Comparison of ENCODE assay signal across 11 cellular contexts in genomic region chr5:82164109-82164956, GRCh38.
DNase-seq lines count a peak whose midpoint lies in the region; ATAC-seq, FAIRE-seq and TF ChIP-seq lines count a peak whose summit lies in the region.
"Had no signal": no experiment of that assay in that cellular context is flagged by ENCODE, and none has a peak within 500 bp of the region (broad histone marks: within the 10 kb centered on the region; RNA-seq: fewer than 3 reads in every experiment).

No MANE protein-coding gene starts in this region.

- dilution Hi-C loops in IMR-90 (cut with HindIII; ENCODE audit: low sequenced_read_pairs, unreplicated experiment), result no loop called here

- DNase-seq in IMR-90 (peak; percentile 95), astrocyte (ENCODE audit: low read depth) (peak; percentile 88), glutamatergic neuron (no peak), anterior cingulate cortex (lab: John Stamatoyannopoulos, UW) (no peak), nucleus accumbens (lab: John Stamatoyannopoulos, UW) (no peak)
- no peak for DNase-seq in activated CD4-positive, alpha-beta T cell treated with anti-CD3 and anti-CD28 coated beads, Interleukin-2, amount 10 ng/mL, durations not matched to agents 24 days and 14 days
- DNase-seq: NCI-H526 treated with DMSO at 0.1 percent for 48 hours; stimulated activated CD4-positive, alpha-beta T cell treated with anti-CD3 and anti-CD28 coated beads, Interleukin-15, amount 100 ng/mL, for 24 hours had no signal

- H3K27ac ChIP-seq in IMR-90 (ENCODE audit: insufficient read depth, low read length), result no peak overlapping the region
- peak overlapping the region; percentile 78 for H3K27ac ChIP-seq in astrocyte (ENCODE audit: low read depth, low read length)
- H3K27ac ChIP-seq in subcutaneous abdominal adipose tissue (ENCODE audit: low read depth, low read length), result peak overlapping the region; percentile 54

- H2BK15ac ChIP-seq in IMR-90 (ENCODE audit: low read depth, low read length), result no peak overlapping the region

- no peak overlapping the region for H2BK20ac ChIP-seq in IMR-90 (ENCODE audit: low read depth, low read length)

- POLR2A ChIA-PET in IMR-90 (lab: Charles Lee; ENCODE audit: unreplicated experiment), result interaction anchor here (1.0 kb wide), 1 partner anchor 413 kb away, joined by 4 read pairs; the partner anchor contains the start of gene SSBP2

- no TSS peak for BruUV-seq in IMR-90 (replicated peaks; lab: Mats Ljungman, UMichigan)

- no peak overlapping the region for H2BK120ac ChIP-seq in IMR-90 (ENCODE audit: low read depth, low read length)

- intact Hi-C loops in IMR-90 (cut with micrococcal nuclease), result no loop called here
- intact Hi-C loops in activated CD4-positive, alpha-beta T cell treated with anti-CD3 and anti-CD28 coated beads, Interleukin-2, amount 10 ng/mL, durations not matched to agents 24 days and 14 days (cut with micrococcal nuclease), result loop anchor here (10.0 kb wide), 2 partner anchors 190 to 860 kb away; partner anchors contain the start of genes ATG10 and ZCCHC9

- peak overlapping the region; percentile 55 for H2BK5ac ChIP-seq in IMR-90 (ENCODE audit: low read depth, low read length, poor library complexity, severe bottlenecking)

- no peak overlapping the region for H3K14ac ChIP-seq in IMR-90 (replicated peaks; ENCODE audit: low read depth, low read length)

- H3K36me3 ChIP-seq in IMR-90 (ENCODE audit: control insufficient read depth, insufficient read depth, low read length) (no peaks in the 10 kb centered on the region), astrocyte (ENCODE audit: insufficient read depth, low read length) (no peaks in the 10 kb centered on the region), subcutaneous abdominal adipose tissue (ENCODE audit: control insufficient read depth in 5 of 5, insufficient read depth in 5 of 5, low read length in 5 of 5) (no peaks in the 10 kb centered on the region)
- H3K36me3 ChIP-seq: cardiac muscle cell had no signal

- H4K8ac ChIP-seq in IMR-90 (ENCODE audit: low read depth in 2 of 2, low read length in 2 of 2), result no peak overlapping the region

- peak; percentile 56 for ATAC-seq in IMR-90 (ENCODE audit: low read depth)
- ATAC-seq: activated CD4-positive, CD25-positive, alpha-beta regulatory T cell treated with anti-CD3 and anti-CD28 coated beads, Interleukin-2, amount 50 U/mL, for 24 hours had no signal

- CTCF ChIA-PET in IMR-90 (lab: Yijun Ruan, JAX), result interaction anchor here (0.6 to 1.7 kb wide), 5 partner anchors 9 to 734 kb away, joined by 3 to 7 read pairs (median 6); no protein-coding TSS in a partner anchor

- H3K79me2 ChIP-seq in astrocyte (ENCODE audit: insufficient read depth, low read length), result no peaks in the 10 kb centered on the region

- peak overlapping the region; percentile 97 for H3K27ac Mint-ChIP-seq in astrocyte (ENCODE audit: unreplicated experiment)
- H3K27ac Mint-ChIP-seq in glutamatergic neuron (ENCODE audit: unreplicated experiment), result peak overlapping the region; percentile 86
- H3K27ac Mint-ChIP-seq in activated CD4-positive, alpha-beta T cell treated with anti-CD3 and anti-CD28 coated beads, Interleukin-2, amount 10 ng/mL, durations not matched to agents 24 days and 14 days, result no peak overlapping the region

- H3K36me3 Mint-ChIP-seq in astrocyte (ENCODE audit: low read depth, unreplicated experiment) (no peaks in the 10 kb centered on the region), glutamatergic neuron (ENCODE audit: unreplicated experiment) (no peaks in the 10 kb centered on the region)
- no peaks in the 10 kb centered on the region for H3K36me3 Mint-ChIP-seq in activated CD4-positive, alpha-beta T cell treated with anti-CD3 and anti-CD28 coated beads, Interleukin-2, amount 10 ng/mL, durations not matched to agents 24 days and 14 days (ENCODE audit: low read depth)

- no peaks in the 10 kb centered on the region for H3K9me3 Mint-ChIP-seq in astrocyte (ENCODE audit: unreplicated experiment)
- peaks cover 2% of the 10 kb centered on the region for H3K9me3 Mint-ChIP-seq in glutamatergic neuron (ENCODE audit: unreplicated experiment)
- H3K9me3 Mint-ChIP-seq in activated CD4-positive, alpha-beta T cell treated with anti-CD3 and anti-CD28 coated beads, Interleukin-2, amount 10 ng/mL, durations not matched to agents 24 days and 14 days, result no peaks in the 10 kb centered on the region

- in situ Hi-C loops in IMR-90 (cut with MboI; ENCODE audit: low sequenced_read_pairs), result loop anchor here (10.0 to 25.0 kb wide), 3 partner anchors 310 to 652 kb away; partner anchors contain the start of gene SSBP2

- peak; percentile 14; the same call in 1 of the 2 replicates for TF ChIP-seq RAD21 in IMR-90 (IDR thresholded peaks at IDR 0.05; ENCODE audit: low read length)

- H3K27me3 Mint-ChIP-seq in astrocyte (ENCODE audit: low read depth, unreplicated experiment), result no peaks in the 10 kb centered on the region
- H3K27me3 Mint-ChIP-seq in glutamatergic neuron (ENCODE audit: unreplicated experiment), result no peaks in the 10 kb centered on the region
- H3K27me3 Mint-ChIP-seq in activated CD4-positive, alpha-beta T cell treated with anti-CD3 and anti-CD28 coated beads, Interleukin-2, amount 10 ng/mL, durations not matched to agents 24 days and 14 days, result no peaks in the 10 kb centered on the region

- no peak for FAIRE-seq in astrocyte (lab: Jason Lieb, UNC)

- H3K56ac ChIP-seq in IMR-90 (ENCODE audit: extremely low read depth, insufficient read depth, low read length), result no peak overlapping the region

- H3K4me3 Mint-ChIP-seq in astrocyte (ENCODE audit: unreplicated experiment) (no peak overlapping the region), glutamatergic neuron (ENCODE audit: unreplicated experiment) (no peak overlapping the region)
- H3K4me3 Mint-ChIP-seq in activated CD4-positive, alpha-beta T cell treated with anti-CD3 and anti-CD28 coated beads, Interleukin-2, amount 10 ng/mL, durations not matched to agents 24 days and 14 days, result no peak overlapping the region

- no peak overlapping the region; the same call in 1 of the 2 replicates for H4K5ac ChIP-seq in IMR-90 (ENCODE audit: low read depth, low read length)

- H3K27me3 ChIP-seq in IMR-90 (ENCODE audit: control insufficient read depth, insufficient read depth, low read length) (no peaks in the 10 kb centered on the region), astrocyte (ENCODE audit: insufficient read depth, low read length) (no peaks in the 10 kb centered on the region), subcutaneous abdominal adipose tissue (ENCODE audit: control insufficient read depth in 5 of 5, insufficient read depth in 4 of 5, low read length in 5 of 5) (no peaks in the 10 kb centered on the region)
- H3K27me3 ChIP-seq: cardiac muscle cell had no signal

- WGBS in IMR-90 (ENCODE audit: extremely low coverage in 2 of 2, insufficient read length in 1 of 2), 2 experiments, result no CpG with 5 or more reads among the region's 6 CpGs

- H4K91ac ChIP-seq in IMR-90 (ENCODE audit: insufficient read depth, low read depth, low read length), result no peak overlapping the region

- H4K20me1 ChIP-seq in IMR-90 (ENCODE audit: insufficient read depth, low read length), result no peaks in the 10 kb centered on the region; the same call in 1 of the 2 replicates
- H4K20me1 ChIP-seq in astrocyte (ENCODE audit: insufficient read depth, low read length), result no peaks in the 10 kb centered on the region

- H3K23ac ChIP-seq in IMR-90 (ENCODE audit: low read depth, low read length), result no peak overlapping the region

- H2AK5ac ChIP-seq in IMR-90 (ENCODE audit: low read depth, low read length), result no peak overlapping the region

- no peak overlapping the region for H2AK9ac ChIP-seq in IMR-90 (replicated peaks; ENCODE audit: low read depth, low read length, poor library complexity)

- H3K4me1 Mint-ChIP-seq in astrocyte (ENCODE audit: low read depth, unreplicated experiment), result peaks cover 45% of the 10 kb centered on the region
- H3K4me1 Mint-ChIP-seq in glutamatergic neuron (ENCODE audit: low read depth, unreplicated experiment), result peaks cover 29% of the 10 kb centered on the region
- H3K4me1 Mint-ChIP-seq in activated CD4-positive, alpha-beta T cell treated with anti-CD3 and anti-CD28 coated beads, Interleukin-2, amount 10 ng/mL, durations not matched to agents 24 days and 14 days, result peaks cover 5% of the 10 kb centered on the region

- no peaks in the 10 kb centered on the region; a peak in 1 of 4 replicates for H3K79me1 ChIP-seq in IMR-90 (ENCODE audit: low read depth in 1 of 2, low read length in 2 of 2)

- H3K9me3 ChIP-seq in IMR-90 (ENCODE audit: control insufficient read depth, insufficient read depth, low read length) (no peaks in the 10 kb centered on the region), astrocyte (ENCODE audit: insufficient read depth, low read depth, low read length) (no peaks in the 10 kb centered on the region), subcutaneous abdominal adipose tissue (ENCODE audit: control insufficient read depth in 5 of 5, low read length in 5 of 5) (no peaks in the 10 kb centered on the region)

- H3K4me2 ChIP-seq in IMR-90 (ENCODE audit: low read depth, low read length), result peak overlapping the region; percentile 56; the same call in 1 of the 2 replicates
- H3K4me2 ChIP-seq in astrocyte (ENCODE audit: low read length), result peak overlapping the region; percentile 41

- H3K18ac ChIP-seq in IMR-90 (ENCODE audit: low read depth, low read length), result 0 out of 2 replicates have a peak overlapping the region, but pooled peaks have one; percentile 39

- no peak for TF ChIP-seq POLR2A in IMR-90 (IDR thresholded peaks at IDR 0.05; ENCODE audit: low read depth, low read length)

- H2AFZ ChIP-seq in IMR-90 (replicated peaks; ENCODE audit: low read length, poor library complexity) (no peak overlapping the region), astrocyte (ENCODE audit: low read depth, low read length) (no peak overlapping the region)

- H3K4me3 ChIP-seq in IMR-90 (ENCODE audit: insufficient read depth, low read depth, low read length), result no peak overlapping the region
- no peak overlapping the region for H3K4me3 ChIP-seq in astrocyte (ENCODE audit: insufficient read depth, low read depth, low read length)
- no peak overlapping the region for H3K4me3 ChIP-seq in subcutaneous abdominal adipose tissue (ENCODE audit: low read depth in 1 of 5, low read length in 5 of 5)
- H3K4me3 ChIP-seq: cardiac muscle cell had no signal

- H3K9ac ChIP-seq in IMR-90 (ENCODE audit: low read depth, low read length), result no peak overlapping the region
- peak overlapping the region; percentile 63 for H3K9ac ChIP-seq in astrocyte (ENCODE audit: low read length)
- H3K9ac ChIP-seq in subcutaneous abdominal adipose tissue (ENCODE audit: low read length in 5 of 5), result no peak overlapping the region

- H3K4ac ChIP-seq in IMR-90 (ENCODE audit: low read depth, low read length), result no peak overlapping the region

- H3K9me1 ChIP-seq in IMR-90 (ENCODE audit: insufficient read depth, low read length), result peaks cover 3% of the 10 kb centered on the region; the same call in 1 of the 2 replicates

- H3K4me1 ChIP-seq in IMR-90 (ENCODE audit: control insufficient read depth, insufficient read depth, low read length) (peaks cover 5% of the 10 kb centered on the region), astrocyte (ENCODE audit: insufficient read depth, low read length) (peaks cover 24% of the 10 kb centered on the region), subcutaneous abdominal adipose tissue (ENCODE audit: control insufficient read depth in 5 of 5, insufficient read depth in 5 of 5, low read length in 5 of 5) (peaks cover 0 to 11% (median 10%) of the 10 kb centered on the region in 5 donors)

- TF ChIP-seq CTCF in IMR-90 (conservative IDR thresholded peaks at IDR 0.05; ENCODE audit: low read depth, low read length), result no peak
- TF ChIP-seq CTCF in astrocyte (IDR thresholded peaks at IDR 0.05; ENCODE audit: insufficient read depth, low read depth, low read length), result no peak
- TF ChIP-seq CTCF in glutamatergic neuron (IDR thresholded peaks at IDR 0.05; ENCODE audit: partially characterized antibody, unreplicated experiment), result no peak

Comparison
In these comparisons a context has a peak if more than half of its experiments do, and no peak if none do; other contexts are left out.
1. DNase-seq: peak in IMR-90 (single experiment) and astrocyte (single experiment); none in glutamatergic neuron (single experiment), anterior cingulate cortex (0 of 58), activated CD4-positive, alpha-beta T cell treated with anti-CD3 and anti-CD28 coated beads, Interleukin-2, amount 10 ng/mL, durations not matched to agents 24 days and 14 days (single experiment) and nucleus accumbens (0 of 56).